In genomic region chr4:123351713-123352112, GRCh38 we compare ENCODE assay signal across 16 cellular contexts. TPM values are rescaled to one million over a fixed set of nuclear protein-coding genes. Genes with fewer than 3 reads are reported as not detected.
DNase-seq lines count a peak whose midpoint lies in the region; ATAC-seq, FAIRE-seq and TF ChIP-seq lines count a peak whose summit lies in the region.
"Had no signal": no experiment of that assay in that cellular context is flagged by ENCODE, and none has a peak within 500 bp of the region (broad histone marks: within the 10 kb centered on the region; RNA-seq: fewer than 3 reads in every experiment).

No MANE protein-coding gene starts in this region.

- H3K9ac ChIP-seq in duodenal mucosa (ENCODE audit: low read depth in 1 of 2, low read length in 2 of 2): no peak overlapping the region

- FAIRE-seq in RCC 7860 (lab: Jason Lieb, UNC): no peak

- no peak overlapping the region for H3K27ac ChIP-seq in duodenal mucosa (ENCODE audit: low read depth, low read length)
- H3K27ac ChIP-seq in stomach: peak overlapping the region in 4 of 5 donors; percentile 8 to 57 (median 33)
- H3K27ac ChIP-seq: lower lobe of right lung, SK-N-MC had no signal

- H3K4me3 ChIP-seq in duodenal mucosa (ENCODE audit: low read depth in 1 of 2, low read length in 2 of 2): peak overlapping the region; percentile 2 to 23
- H3K4me3 ChIP-seq in mucosa of descending colon: no peak overlapping the region
- H3K4me3 ChIP-seq in stomach: no peak overlapping the region
- H3K4me3 ChIP-seq: lower lobe of right lung, SK-N-MC had no signal

- intact Hi-C loops in mucosa of descending colon (cut with DNase I, micrococcal nuclease): no loop called here
- intact Hi-C loops in stomach (cut with DNase I; ENCODE audit: low total_unique reads): no loop called here

- H3K36me3 ChIP-seq in duodenal mucosa (ENCODE audit: control insufficient read depth in 1 of 2, insufficient read depth in 2 of 2, low read length in 2 of 2) (no peaks in the 10 kb centered on the region), mucosa of descending colon (ENCODE audit: low read depth) (no peaks in the 10 kb centered on the region), stomach (no peaks in the 10 kb centered on the region)
- H3K36me3 ChIP-seq: lower lobe of right lung had no signal

- H3K9me3 ChIP-seq in duodenal mucosa (ENCODE audit: control insufficient read depth in 1 of 2, low read length in 2 of 2): no peaks in the 10 kb centered on the region
- H3K9me3 ChIP-seq in mucosa of descending colon: no peaks in the 10 kb centered on the region
- no peaks in the 10 kb centered on the region for H3K9me3 ChIP-seq in stomach
- H3K9me3 ChIP-seq: lower lobe of right lung had no signal

- TF ChIP-seq POLR2A in stomach (IDR thresholded peaks at IDR 0.05): no peak

- DNase-seq in RCC 7860 (ENCODE audit: low spot score) (peak; percentile 20), mucosa of descending colon (peak in 2 of 3 donors; percentile 10 to 30), stomach (no peak), epidermal melanocyte (ENCODE audit: insufficient read length, low spot score) (no peak), NCI-H2171 treated with DMSO at 0.1 percent for 48 hours (lab: John Stamatoyannopoulos, UW) (no peak)
- DNase-seq: activated CD4-positive, alpha-beta T cell treated with anti-CD3 and anti-CD28 coated beads for 36 hours; activated CD8-positive, alpha-beta memory T cell treated with anti-CD3 and anti-CD28 coated beads, Interleukin-2, amount 50 U/mL, for 4 hours; activated naive CD4-positive, alpha-beta T cell treated with anti-CD3 and anti-CD28 coated beads, Interleukin-2, amount 10 ng/mL, durations not matched to agents 7 days and 5 days; H9; lower lobe of right lung; NCI-H1694; retina; T1000 had no signal

- TF ChIP-seq EP300 in stomach (IDR thresholded peaks at IDR 0.05): no peak

- ATAC-seq in mucosa of descending colon (peak; percentile 45), GM21367 (IDR thresholded peaks at IDR 0.05; ENCODE audit: unreplicated experiment) (no peak)
- ATAC-seq: activated CD4-positive, alpha-beta T cell treated with anti-CD3 and anti-CD28 coated beads for 36 hours had no signal

- H3K27me3 ChIP-seq in duodenal mucosa (ENCODE audit: control insufficient read depth in 1 of 2, insufficient read depth in 2 of 2, low read length in 2 of 2): no peaks in the 10 kb centered on the region
- no peaks in the 10 kb centered on the region for H3K27me3 ChIP-seq in stomach

- peaks cover 0 to 6% of the 10 kb centered on the region in 2 donors for H3K4me1 ChIP-seq in duodenal mucosa (ENCODE audit: control insufficient read depth in 1 of 2, insufficient read depth in 2 of 2, low read length in 2 of 2)
- no peaks in the 10 kb centered on the region for H3K4me1 ChIP-seq in mucosa of descending colon (ENCODE audit: low read depth)
- H3K4me1 ChIP-seq in stomach: peaks cover 0 to 18% (median 8%) of the 10 kb centered on the region in 4 donors
- H3K4me1 ChIP-seq: lower lobe of right lung had no signal

- 58 to 69% (median 61%) methylated on average over 16 to 19 of the region's 19 CpGs for WGBS in stomach, 5 donors

- TF ChIP-seq CTCF in mucosa of descending colon (IDR thresholded peaks at IDR 0.05) (no peak), stomach (IDR thresholded peaks at IDR 0.05) (no peak)

RNA-seq across cellular contexts. Expression of gene SPRY1, which starts 44.9 kb away (rescaled TPM):
- total RNA-seq in mucosa of descending colon (10 to 100 TPM; 26.5 to 46.4 (median 27.2) TPM), stomach (10 to 100 TPM; 21.4 to 85.2 (median 55.4) TPM)
- 10 to 100 TPM; 15.7 to 48.3 (median 21.2) TPM for polyA plus RNA-seq in stomach

Comparison
In these comparisons a context has a peak if more than half of its experiments do, and no peak if none do; other contexts are left out.
1. DNase-seq: peak in RCC 7860 (single experiment) and mucosa of descending colon (2 of 3); none in stomach (single experiment), epidermal melanocyte (single experiment) and NCI-H2171 treated with DMSO at 0.1 percent for 48 hours (single experiment).
2. H3K4me3 ChIP-seq: peak in duodenal mucosa (2 of 2); none in mucosa of descending colon (single experiment) and stomach (0 of 4).